ENCODE assay signal across 6 cellular contexts in the genomic region with DNA sequence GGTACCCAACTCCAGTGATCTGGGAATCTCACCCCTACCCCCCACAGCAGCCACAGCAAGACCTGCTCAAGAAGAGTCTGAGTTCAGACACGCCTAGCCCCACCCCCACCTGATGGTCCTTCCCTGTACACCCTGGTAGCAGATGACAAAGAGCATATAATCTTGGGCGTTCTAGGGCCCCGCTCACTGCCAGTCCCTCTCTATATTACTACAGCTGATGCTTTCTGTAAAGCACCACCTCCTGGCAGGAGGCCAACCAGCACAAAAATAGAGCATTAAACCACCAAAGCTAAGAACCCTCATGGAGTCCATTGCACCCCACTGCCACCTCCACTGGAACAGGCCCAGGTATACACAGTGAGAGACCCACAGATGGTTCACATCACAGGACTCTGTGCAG.
"Had no signal": no experiment of that assay in that cellular context is flagged by ENCODE, and none has a peak within 500 bp of the region (broad histone marks: within the 10 kb centered on the region; RNA-seq: fewer than 3 reads in every experiment).

No MANE protein-coding gene starts in this region.

- ATAC-seq: HepG2 had no signal

- FAIRE-seq: HepG2 had no signal

- H3K4me2 ChIP-seq: KMS-11 had no signal

- DNase-seq: IMR-90, KBM-7, KG1 had no signal

- H3K27ac ChIP-seq: HL-60, KMS-11 had no signal

- H3K9ac ChIP-seq: KMS-11 had no signal
